Comparison of ENCODE assay signal across 15 cellular contexts in the genomic region with DNA sequence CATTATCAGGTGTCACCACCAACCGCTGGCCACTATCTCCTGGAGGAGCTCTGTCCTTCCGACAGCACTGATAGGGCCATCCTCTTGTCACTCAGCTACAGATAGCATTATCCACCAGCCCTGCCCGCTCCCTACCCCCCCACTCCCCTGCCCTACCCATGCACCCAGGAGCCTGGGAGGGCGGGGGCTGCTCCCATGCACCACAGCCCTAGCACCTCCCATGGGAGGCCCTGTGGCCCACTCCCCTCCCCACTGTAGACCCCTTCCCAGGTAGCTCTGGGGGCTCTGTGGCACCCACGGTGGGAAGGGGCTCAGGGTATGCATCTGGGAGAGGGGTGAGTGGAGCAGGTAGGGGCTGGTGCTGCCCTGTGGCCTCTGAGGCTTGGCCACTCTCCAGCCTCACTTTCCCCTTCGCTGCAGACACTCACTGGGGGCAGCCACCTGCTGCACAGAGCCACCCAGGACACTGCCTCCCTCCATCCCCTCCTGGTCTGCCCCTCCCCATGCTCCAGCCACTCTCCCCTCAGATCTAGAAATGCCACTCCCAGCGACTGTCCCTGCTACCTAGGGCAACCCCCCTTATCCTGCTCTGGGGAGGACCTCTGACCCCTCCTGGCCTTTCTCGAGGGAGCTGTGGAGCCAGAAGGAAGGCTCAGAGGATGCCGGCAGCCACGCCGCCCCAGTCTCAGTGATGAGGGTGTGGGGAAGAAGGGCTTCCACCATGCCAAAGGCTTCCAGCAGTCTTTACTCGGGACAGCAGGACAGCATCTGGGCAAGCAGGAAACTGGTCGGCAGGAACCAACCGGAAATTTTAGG. TPM values are rescaled to one million over a fixed set of nuclear protein-coding genes. Genes with fewer than 3 reads are reported as not detected.
DNase-seq lines count a peak whose midpoint lies in the region; ATAC-seq and TF ChIP-seq lines count a peak whose summit lies in the region.
"Had no signal": no experiment of that assay in that cellular context is flagged by ENCODE, and none has a peak within 500 bp of the region (broad histone marks: within the 10 kb centered on the region; RNA-seq: fewer than 3 reads in every experiment).

No MANE protein-coding gene starts in this region.

- TF ChIP-seq POLR2A in body of pancreas (IDR thresholded peaks at IDR 0.05), result no peak

- peaks cover 5% of the 10 kb centered on the region for H3K27me3 Mint-ChIP-seq in CD4-positive, CD25-positive, alpha-beta regulatory T cell

- CTCF ChIA-PET in HEK293 (lab: Yijun Ruan, JAX), result interaction anchor here (0.5 kb wide), 1 partner anchor 302 kb away, joined by 3 read pairs; no protein-coding TSS in a partner anchor

- POLR2A ChIA-PET in HEK293 (lab: Yijun Ruan, JAX), result no interaction called here

- TF ChIP-seq CTCF in HEK293 (tag by site-specific recombination; IDR thresholded peaks at IDR 0.05), result no peak
- TF ChIP-seq CTCF in body of pancreas (IDR thresholded peaks at IDR 0.05), result no peak

- ATAC-seq in CD4-positive, CD25-positive, alpha-beta regulatory T cell (ENCODE audit: low read depth in 2 of 2), result no peak
- ATAC-seq in body of pancreas, result no peak
- ATAC-seq: activated T-cell treated with anti-CD3 and anti-CD28 coated beads, Interleukin-2, amount 50 U/mL, for 72 hours; psoas muscle had no signal

- H3K4me3 ChIP-seq in CD4-positive, CD25-positive, alpha-beta regulatory T cell (ENCODE audit: low read depth, low read length), result no peak overlapping the region
- H3K4me3 ChIP-seq in HEK293 (ENCODE audit: low read depth, low read length) (no peak overlapping the region), body of pancreas (no peak overlapping the region), muscle layer of colon (ENCODE audit: low read depth in 1 of 2, low read length in 2 of 2) (no peak overlapping the region)
- H3K4me3 ChIP-seq: psoas muscle had no signal

- H3K4me1 ChIP-seq in CD4-positive, CD25-positive, alpha-beta regulatory T cell (ENCODE audit: control insufficient read depth, insufficient read depth, low read length, poor library complexity, severe bottlenecking), result peaks cover 45% of the 10 kb centered on the region
- H3K4me1 ChIP-seq in HEK293 (ENCODE audit: control insufficient read depth, insufficient read depth, low read length) (no peaks in the 10 kb centered on the region), body of pancreas (peaks cover 13% of the 10 kb centered on the region), muscle layer of colon (ENCODE audit: insufficient read depth, low read length) (peaks cover 18% of the 10 kb centered on the region)

- WGBS in body of pancreas, 2 donors, result 75 to 79% methylated on average over 9 to 13 of the region's 14 CpGs

- no peaks in the 10 kb centered on the region for H3K9me3 ChIP-seq in CD4-positive, CD25-positive, alpha-beta regulatory T cell (ENCODE audit: control insufficient read depth in 2 of 2, low read length in 2 of 2)
- H3K9me3 ChIP-seq in HEK293 (ENCODE audit: control insufficient read depth, insufficient read depth, low read depth, low read length) (no peaks in the 10 kb centered on the region), body of pancreas (no peaks in the 10 kb centered on the region), muscle layer of colon (ENCODE audit: low read length) (no peaks in the 10 kb centered on the region)
- H3K9me3 ChIP-seq: psoas muscle had no signal

- H3K9ac ChIP-seq in muscle layer of colon (ENCODE audit: low read length), result no peak overlapping the region

- no peaks in the 10 kb centered on the region for H3K9me3 Mint-ChIP-seq in CD4-positive, CD25-positive, alpha-beta regulatory T cell
- H3K9me3 Mint-ChIP-seq: activated T-cell treated with anti-CD3 and anti-CD28 coated beads, Interleukin-2, amount 50 U/mL, for 72 hours; CD14-positive monocyte had no signal

- peak overlapping the region; percentile 74 for H3K27ac ChIP-seq in CD4-positive, CD25-positive, alpha-beta regulatory T cell (ENCODE audit: insufficient read depth, low read length, poor library complexity, severe bottlenecking)
- H3K27ac ChIP-seq in HEK293 (ENCODE audit: extremely low read depth, low read depth, low read length), result no peak overlapping the region
- H3K27ac ChIP-seq in body of pancreas, result no peak overlapping the region
- peak overlapping the region; percentile 95 for H3K27ac ChIP-seq in muscle layer of colon (ENCODE audit: low read depth, low read length)
- H3K27ac ChIP-seq: psoas muscle had no signal

- H3K36me3 Mint-ChIP-seq in CD4-positive, CD25-positive, alpha-beta regulatory T cell, result no peaks in the 10 kb centered on the region
- H3K36me3 Mint-ChIP-seq: brain, CD14-positive monocyte had no signal

- H3K27me3 ChIP-seq in CD4-positive, CD25-positive, alpha-beta regulatory T cell (ENCODE audit: control insufficient read depth, insufficient read depth, low read length), result no peaks in the 10 kb centered on the region
- no peaks in the 10 kb centered on the region for H3K27me3 ChIP-seq in body of pancreas
- H3K27me3 ChIP-seq in muscle layer of colon (ENCODE audit: control insufficient read depth in 1 of 2, insufficient read depth in 2 of 2, low read length in 2 of 2), result no peaks in the 10 kb centered on the region

- no peaks in the 10 kb centered on the region for H3K36me3 ChIP-seq in CD4-positive, CD25-positive, alpha-beta regulatory T cell (ENCODE audit: control insufficient read depth, insufficient read depth, low read length)
- H3K36me3 ChIP-seq in HEK293 (ENCODE audit: control insufficient read depth in 2 of 2, insufficient read depth in 1 of 2, low read length in 2 of 2) (no peaks in the 10 kb centered on the region), body of pancreas (replicated peaks in 1 of 2; ENCODE audit: insufficient read depth in 1 of 2, low read depth in 2 of 2) (no peaks in the 10 kb centered on the region), muscle layer of colon (ENCODE audit: insufficient read depth, low read length) (no peaks in the 10 kb centered on the region)

- DNase-seq in CD4-positive, CD25-positive, alpha-beta regulatory T cell, result no peak
- DNase-seq in body of pancreas (peak in 3 of 4 donors; percentile 4 to 9 (median 8)), HT-29 (ENCODE audit: low spot score) (no peak), NCI-H524 treated with DMSO at 0.1 percent for 48 hours (lab: John Stamatoyannopoulos, UW) (no peak), DMS79 (lab: John Stamatoyannopoulos, UW) (no peak)
- DNase-seq in effector CD4-positive, alpha-beta T cell, result no peak
- DNase-seq: activated T-cell treated with anti-CD3 and anti-CD28 coated beads, Interleukin-2, amount 50 U/mL, for 72 hours; MV-4-11; NCI-H2227 treated with DMSO at 0.1 percent for 48 hours; substantia nigra had no signal

- peak overlapping the region in 2 of 3 donors; percentile 38 to 91 for H3K27ac Mint-ChIP-seq in CD4-positive, CD25-positive, alpha-beta regulatory T cell
- H3K27ac Mint-ChIP-seq: activated T-cell treated with anti-CD3 and anti-CD28 coated beads, Interleukin-2, amount 50 U/mL, for 72 hours had no signal

- peaks cover 0 to 30% (median 6%) of the 10 kb centered on the region in 4 donors for H3K4me1 Mint-ChIP-seq in CD4-positive, CD25-positive, alpha-beta regulatory T cell

- intact Hi-C loops in body of pancreas (cut with DNase I), result no loop called here

- peak overlapping the region in 3 of 4 donors; percentile 43 to 76 (median 58) for H3K4me3 Mint-ChIP-seq in CD4-positive, CD25-positive, alpha-beta regulatory T cell
- H3K4me3 Mint-ChIP-seq: activated T-cell treated with anti-CD3 and anti-CD28 coated beads, Interleukin-2, amount 50 U/mL, for 72 hours; brain; CD14-positive monocyte had no signal

TF ChIP-seq in HEK293, 187 proteins besides CTCF, POLR2A, EP300 and RAD21 (continues in another document):
- TF ChIP-seq ZNF423 (tag by site-specific recombination; IDR thresholded peaks at IDR 0.05) (no peak), ZNF768 (tag by site-specific recombination; IDR thresholded peaks at IDR 0.05) (no peak), ZNF16 (tag by site-specific recombination; IDR thresholded peaks at IDR 0.05; ENCODE audit: low read depth) (no peak), SP2 (tag by site-specific recombination; IDR thresholded peaks at IDR 0.05) (0 out of 2 replicates have a peak, but pooled peaks have one; percentile 25), ZNF510 (tag by site-specific recombination; IDR thresholded peaks at IDR 0.05; ENCODE audit: insufficient replicate concordance) (no peak)
- TF ChIP-seq, protein P1, sequence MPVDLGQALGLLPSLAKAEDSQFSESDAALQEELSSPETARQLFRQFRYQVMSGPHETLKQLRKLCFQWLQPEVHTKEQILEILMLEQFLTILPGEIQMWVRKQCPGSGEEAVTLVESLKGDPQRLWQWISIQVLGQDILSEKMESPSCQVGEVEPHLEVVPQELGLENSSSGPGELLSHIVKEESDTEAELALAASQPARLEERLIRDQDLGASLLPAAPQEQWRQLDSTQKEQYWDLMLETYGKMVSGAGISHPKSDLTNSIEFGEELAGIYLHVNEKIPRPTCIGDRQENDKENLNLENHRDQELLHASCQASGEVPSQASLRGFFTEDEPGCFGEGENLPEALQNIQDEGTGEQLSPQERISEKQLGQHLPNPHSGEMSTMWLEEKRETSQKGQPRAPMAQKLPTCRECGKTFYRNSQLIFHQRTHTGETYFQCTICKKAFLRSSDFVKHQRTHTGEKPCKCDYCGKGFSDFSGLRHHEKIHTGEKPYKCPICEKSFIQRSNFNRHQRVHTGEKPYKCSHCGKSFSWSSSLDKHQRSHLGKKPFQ (tag by site-specific recombination; IDR thresholded peaks at IDR 0.05), result no peak
- TF ChIP-seq, protein P2, sequence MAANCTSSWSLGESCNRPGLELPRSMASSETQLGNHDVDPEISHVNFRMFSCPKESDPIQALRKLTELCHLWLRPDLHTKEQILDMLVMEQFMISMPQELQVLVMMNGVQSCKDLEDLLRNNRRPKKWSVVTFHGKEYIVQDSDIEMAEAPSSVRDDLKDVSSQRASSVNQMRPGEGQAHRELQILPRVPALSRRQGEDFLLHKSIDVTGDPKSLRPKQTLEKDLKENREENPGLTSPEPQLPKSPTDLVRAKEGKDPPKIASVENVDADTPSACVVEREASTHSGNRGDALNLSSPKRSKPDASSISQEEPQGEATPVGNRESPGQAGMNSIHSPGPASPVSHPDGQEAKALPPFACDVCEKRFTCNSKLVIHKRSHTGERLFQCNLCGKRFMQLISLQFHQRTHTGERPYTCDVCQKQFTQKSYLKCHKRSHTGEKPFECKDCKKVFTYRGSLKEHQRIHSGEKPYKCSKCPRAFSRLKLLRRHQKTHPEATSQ (tag by site-specific recombination; IDR thresholded peaks at IDR 0.05), result no peak

RNA-seq across cellular contexts. Expression of gene WNT9A, which starts 58.5 kb away (rescaled TPM):
- 0.20 TPM for total RNA-seq in CD4-positive, CD25-positive, alpha-beta regulatory T cell
- not detected for polyA plus RNA-seq in CD4-positive, CD25-positive, alpha-beta regulatory T cell
- total RNA-seq in body of pancreas, result 1 to 10 TPM in 1 of 2 donors, under 1 TPM in 1; 0.66 to 2.1 TPM
- not detected in 2 replicates for total RNA-seq in HT-29 (2014; rRNA removed; shearing (Covaris generic))
- polyA plus RNA-seq: CD14-positive monocyte had no signal

Comparison
In these comparisons a context has a peak if more than half of its experiments do, and no peak if none do; other contexts are left out.
1. DNase-seq: peak in body of pancreas (3 of 4); none in CD4-positive, CD25-positive, alpha-beta regulatory T cell (0 of 3), HT-29 (single experiment), NCI-H524 treated with DMSO at 0.1 percent for 48 hours (single experiment), DMS79 (single experiment) and effector CD4-positive, alpha-beta T cell (single experiment).
2. H3K27ac ChIP-seq: peak in CD4-positive, CD25-positive, alpha-beta regulatory T cell (single experiment) and muscle layer of colon (single experiment); none in HEK293 (single experiment) and body of pancreas (0 of 4).